In the genomic region with DNA sequence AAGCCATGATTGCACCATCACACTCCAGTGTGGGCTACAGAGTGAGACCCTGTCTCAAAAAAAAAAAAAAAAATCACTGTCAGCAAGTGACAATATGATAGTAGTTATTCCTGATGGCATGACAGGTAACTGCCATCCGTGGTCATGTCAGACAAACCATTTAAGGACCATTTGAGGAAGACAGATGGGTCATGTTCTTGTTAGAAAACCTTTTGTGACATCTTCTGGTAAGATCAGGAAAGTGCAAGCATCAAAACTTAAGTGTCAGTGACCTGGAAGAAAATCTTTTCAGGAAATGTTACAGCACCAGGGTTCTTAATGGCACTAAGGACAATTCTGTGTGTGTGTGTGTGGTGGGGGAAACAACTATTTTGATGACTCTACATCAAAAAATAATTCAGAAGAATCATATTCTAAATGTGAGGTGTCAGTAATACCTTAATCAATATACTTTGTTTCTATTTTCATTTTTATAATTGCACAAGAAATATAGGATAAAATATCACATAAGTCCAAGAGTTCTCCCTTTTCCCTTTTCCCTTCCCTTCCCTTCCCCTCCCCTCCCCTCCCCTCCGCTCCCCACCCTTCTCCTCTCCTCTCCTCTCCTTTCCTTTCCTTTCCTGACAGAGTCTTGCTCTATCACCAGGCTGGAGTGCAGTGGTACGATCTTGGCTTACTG, we compare ENCODE assay signal across 8 cellular contexts. TPM values are rescaled to one million over a fixed set of nuclear protein-coding genes. Genes with fewer than 3 reads are reported as not detected.
DNase-seq lines count a peak whose midpoint lies in the region; ATAC-seq and TF ChIP-seq lines count a peak whose summit lies in the region.

No MANE protein-coding gene starts in this region.

- H3K36me3 ChIP-seq in Karpas-422 (ENCODE audit: insufficient read depth, low read length) (peaks cover 10% of the 10 kb centered on the region; the same call in 1 of the 2 replicates), left lung (peaks cover 0 to 9% of the 10 kb centered on the region in 2 donors)

- no peaks in the 10 kb centered on the region; the same call in 1 of the 2 replicates for H3K4me1 ChIP-seq in Karpas-422 (ENCODE audit: low read length)
- H3K4me1 ChIP-seq in left lung = peaks cover 6 to 11% of the 10 kb centered on the region in 2 donors

- H3K27ac ChIP-seq in Karpas-422 (ENCODE audit: low read length) = no peak overlapping the region
- no peak overlapping the region for H3K27ac ChIP-seq in left lung

- no peaks in the 10 kb centered on the region for H4K20me1 ChIP-seq in Karpas-422 (ENCODE audit: insufficient read depth, low read depth, low read length)

- no peak overlapping the region for H3K27ac Mint-ChIP-seq in WTC11
- H3K27ac Mint-ChIP-seq in Calu3 (ENCODE audit: unreplicated experiment) = no peak overlapping the region

- CTCF ChIA-PET in WTC11 (lab: Charles Lee) = interaction anchor here (0.6 to 1.0 kb wide), 3 partner anchors 288 to 469 kb away, joined by 3 to 4 read pairs (median 4); no protein-coding TSS in a partner anchor
- CTCF ChIA-PET in Calu3 (lab: Charles Lee) = no interaction called here

- H3K79me2 ChIP-seq in Karpas-422 (ENCODE audit: low read length) = peaks cover 15% of the 10 kb centered on the region; the same call in 1 of the 2 replicates

- no peak overlapping the region for H3K4me2 ChIP-seq in Karpas-422 (ENCODE audit: low read depth, low read length, poor library complexity, severe bottlenecking)

- H3K27me3 ChIP-seq in Karpas-422 (ENCODE audit: low read length) (no peaks in the 10 kb centered on the region), left lung (no peaks in the 10 kb centered on the region)

- H3K27me3 Mint-ChIP-seq in WTC11 (ENCODE audit: low read depth) (no peaks in the 10 kb centered on the region; the same call in 1 of the 2 replicates), Calu3 (ENCODE audit: unreplicated experiment) (no peaks in the 10 kb centered on the region)

- peaks cover 13% of the 10 kb centered on the region for H3K9me3 Mint-ChIP-seq in WTC11
- H3K9me3 Mint-ChIP-seq in Calu3 (ENCODE audit: low read depth, unreplicated experiment) = no peaks in the 10 kb centered on the region

- H3K4me3 Mint-ChIP-seq in WTC11 (no peak overlapping the region), Calu3 (ENCODE audit: low read depth, unreplicated experiment) (no peak overlapping the region)

- peak; percentile 56 for DNase-seq in EH (ENCODE audit: low read depth)
- peak; percentile 62 for DNase-seq in Karpas-422
- no peak for DNase-seq in WTC11 (ENCODE audit: low spot score)
- no peak for DNase-seq in left lung
- DNase-seq in Calu3 = no peak
- DNase-seq in ecto neural progenitor cell (ENCODE audit: low spot score) = no peak
- no peak for DNase-seq in activated CD8-positive, alpha-beta memory T cell treated with anti-CD3 and anti-CD28 coated beads, Interleukin-2, amount 50 U/mL, for 48 hours

- no peaks in the 10 kb centered on the region for H3K9me2 ChIP-seq in Karpas-422 (replicated peaks; ENCODE audit: insufficient read depth, low read length)

- H2AFZ ChIP-seq in Karpas-422 (ENCODE audit: low read length) = no peak overlapping the region

- POLR2A ChIA-PET in WTC11 (lab: Charles Lee) = no interaction called here

- H3K4me3 ChIP-seq in Karpas-422 (ENCODE audit: low read length) = no peak overlapping the region
- H3K4me3 ChIP-seq in left lung = no peak overlapping the region

- H3K4me1 Mint-ChIP-seq in WTC11 (peaks cover 24% of the 10 kb centered on the region), Calu3 (ENCODE audit: low read depth, unreplicated experiment) (peaks cover 14% of the 10 kb centered on the region)

- H3K36me3 Mint-ChIP-seq in WTC11 (peaks cover 32% of the 10 kb centered on the region), Calu3 (ENCODE audit: insufficient read depth, unreplicated experiment) (peaks cover 5% of the 10 kb centered on the region)

- no peak overlapping the region for H3K9ac ChIP-seq in Karpas-422 (ENCODE audit: low read length)

- TF ChIP-seq CTCF in WTC11 (IDR thresholded peaks at IDR 0.05) (0 out of 2 replicates have a peak, but pooled peaks have one; percentile 16), left lung (IDR thresholded peaks at IDR 0.05) (no peak), Calu3 (IDR thresholded peaks at IDR 0.05; ENCODE audit: unreplicated experiment) (no peak)

- H3K9me3 ChIP-seq in Karpas-422 (ENCODE audit: low read length) (no peaks in the 10 kb centered on the region), left lung (no peaks in the 10 kb centered on the region)

- no TSS peak for BruUV-seq in Calu3 (replicated peaks; lab: Mats Ljungman, UMichigan)

- ATAC-seq in WTC11 = peak; percentile 77
- ATAC-seq in left lung = peak; percentile 57
- ATAC-seq in GM19023 (IDR thresholded peaks at IDR 0.05; ENCODE audit: unreplicated experiment) = no peak

- intact Hi-C loops in left lung (cut with DNase I) = no loop called here
- intact Hi-C loops in Calu3 (cut with micrococcal nuclease; ENCODE audit: unreplicated experiment) = loop anchor here (5.0 kb wide), 2 partner anchors 147 to 507 kb away; no protein-coding TSS in a partner anchor

TF ChIP-seq in WTC11, 78 proteins besides CTCF, POLR2A, EP300 and RAD21 (continues in another document):
- TF ChIP-seq, protein P1, sequence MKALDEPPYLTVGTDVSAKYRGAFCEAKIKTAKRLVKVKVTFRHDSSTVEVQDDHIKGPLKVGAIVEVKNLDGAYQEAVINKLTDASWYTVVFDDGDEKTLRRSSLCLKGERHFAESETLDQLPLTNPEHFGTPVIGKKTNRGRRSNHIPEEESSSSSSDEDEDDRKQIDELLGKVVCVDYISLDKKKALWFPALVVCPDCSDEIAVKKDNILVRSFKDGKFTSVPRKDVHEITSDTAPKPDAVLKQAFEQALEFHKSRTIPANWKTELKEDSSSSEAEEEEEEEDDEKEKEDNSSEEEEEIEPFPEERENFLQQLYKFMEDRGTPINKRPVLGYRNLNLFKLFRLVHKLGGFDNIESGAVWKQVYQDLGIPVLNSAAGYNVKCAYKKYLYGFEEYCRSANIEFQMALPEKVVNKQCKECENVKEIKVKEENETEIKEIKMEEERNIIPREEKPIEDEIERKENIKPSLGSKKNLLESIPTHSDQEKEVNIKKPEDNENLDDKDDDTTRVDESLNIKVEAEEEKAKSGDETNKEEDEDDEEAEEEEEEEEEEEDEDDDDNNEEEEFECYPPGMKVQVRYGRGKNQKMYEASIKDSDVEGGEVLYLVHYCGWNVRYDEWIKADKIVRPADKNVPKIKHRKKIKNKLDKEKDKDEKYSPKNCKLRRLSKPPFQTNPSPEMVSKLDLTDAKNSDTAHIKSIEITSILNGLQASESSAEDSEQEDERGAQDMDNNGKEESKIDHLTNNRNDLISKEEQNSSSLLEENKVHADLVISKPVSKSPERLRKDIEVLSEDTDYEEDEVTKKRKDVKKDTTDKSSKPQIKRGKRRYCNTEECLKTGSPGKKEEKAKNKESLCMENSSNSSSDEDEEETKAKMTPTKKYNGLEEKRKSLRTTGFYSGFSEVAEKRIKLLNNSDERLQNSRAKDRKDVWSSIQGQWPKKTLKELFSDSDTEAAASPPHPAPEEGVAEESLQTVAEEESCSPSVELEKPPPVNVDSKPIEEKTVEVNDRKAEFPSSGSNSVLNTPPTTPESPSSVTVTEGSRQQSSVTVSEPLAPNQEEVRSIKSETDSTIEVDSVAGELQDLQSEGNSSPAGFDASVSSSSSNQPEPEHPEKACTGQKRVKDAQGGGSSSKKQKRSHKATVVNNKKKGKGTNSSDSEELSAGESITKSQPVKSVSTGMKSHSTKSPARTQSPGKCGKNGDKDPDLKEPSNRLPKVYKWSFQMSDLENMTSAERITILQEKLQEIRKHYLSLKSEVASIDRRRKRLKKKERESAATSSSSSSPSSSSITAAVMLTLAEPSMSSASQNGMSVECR (CRISPR knock-in tag; IDR thresholded peaks at IDR 0.05; ENCODE audit: borderline replicate concordance) = no peak
- TF ChIP-seq NFE2L1 (CRISPR knock-in tag; IDR thresholded peaks at IDR 0.05) (no peak), JAZF1 (CRISPR knock-in tag; IDR thresholded peaks at IDR 0.05) (no peak)
- TF ChIP-seq, protein P2, sequence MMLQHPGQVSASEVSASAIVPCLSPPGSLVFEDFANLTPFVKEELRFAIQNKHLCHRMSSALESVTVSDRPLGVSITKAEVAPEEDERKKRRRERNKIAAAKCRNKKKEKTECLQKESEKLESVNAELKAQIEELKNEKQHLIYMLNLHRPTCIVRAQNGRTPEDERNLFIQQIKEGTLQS (CRISPR knock-in tag; conservative IDR thresholded peaks at IDR 0.05) = no peak
- TF ChIP-seq, protein P3, sequence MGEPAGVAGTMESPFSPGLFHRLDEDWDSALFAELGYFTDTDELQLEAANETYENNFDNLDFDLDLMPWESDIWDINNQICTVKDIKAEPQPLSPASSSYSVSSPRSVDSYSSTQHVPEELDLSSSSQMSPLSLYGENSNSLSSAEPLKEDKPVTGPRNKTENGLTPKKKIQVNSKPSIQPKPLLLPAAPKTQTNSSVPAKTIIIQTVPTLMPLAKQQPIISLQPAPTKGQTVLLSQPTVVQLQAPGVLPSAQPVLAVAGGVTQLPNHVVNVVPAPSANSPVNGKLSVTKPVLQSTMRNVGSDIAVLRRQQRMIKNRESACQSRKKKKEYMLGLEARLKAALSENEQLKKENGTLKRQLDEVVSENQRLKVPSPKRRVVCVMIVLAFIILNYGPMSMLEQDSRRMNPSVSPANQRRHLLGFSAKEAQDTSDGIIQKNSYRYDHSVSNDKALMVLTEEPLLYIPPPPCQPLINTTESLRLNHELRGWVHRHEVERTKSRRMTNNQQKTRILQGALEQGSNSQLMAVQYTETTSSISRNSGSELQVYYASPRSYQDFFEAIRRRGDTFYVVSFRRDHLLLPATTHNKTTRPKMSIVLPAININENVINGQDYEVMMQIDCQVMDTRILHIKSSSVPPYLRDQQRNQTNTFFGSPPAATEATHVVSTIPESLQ (CRISPR knock-in tag; IDR thresholded peaks at IDR 0.05) = no peak

RNA-seq across cellular contexts. Expression of a gene that starts 17.8 kb away (rescaled TPM):
- 46.9 and 67.0 TPM in 2 replicates for total RNA-seq in Karpas-422 (2014; rRNA removed; shearing (Covaris generic); ENCODE audit: low replicate concordance)
- 25.4 to 27.0 TPM (median 25.7 TPM) in 3 replicates for total RNA-seq in WTC11 (2021)
- total RNA-seq in left lung = 10 to 100 TPM; 21.4 to 25.6 TPM
- 30.3 and 30.5 TPM in 2 replicates for total RNA-seq in Calu3 (2022)

RNA-seq across cellular contexts. Expression of a gene that starts 43.6 kb away (rescaled TPM):
- not detected in 2 replicates for total RNA-seq in Karpas-422 (2014; rRNA removed; shearing (Covaris generic); ENCODE audit: low replicate concordance)
- total RNA-seq in WTC11 (2021) (0.23 to 0.32 TPM in 2 of 3 replicates, not detected in the other), left lung (not detected), Calu3 (2022) (not detected in 2 replicates)

Comparison
In these comparisons a context has a peak if more than half of its experiments do, and no peak if none do; other contexts are left out.
1. DNase-seq: peak in EH (single experiment) and Karpas-422 (single experiment); none in WTC11 (single experiment), left lung (0 of 2), Calu3 (single experiment), ecto neural progenitor cell (single experiment) and activated CD8-positive, alpha-beta memory T cell treated with anti-CD3 and anti-CD28 coated beads, Interleukin-2, amount 50 U/mL, for 48 hours (single experiment).